In the genomic region with DNA sequence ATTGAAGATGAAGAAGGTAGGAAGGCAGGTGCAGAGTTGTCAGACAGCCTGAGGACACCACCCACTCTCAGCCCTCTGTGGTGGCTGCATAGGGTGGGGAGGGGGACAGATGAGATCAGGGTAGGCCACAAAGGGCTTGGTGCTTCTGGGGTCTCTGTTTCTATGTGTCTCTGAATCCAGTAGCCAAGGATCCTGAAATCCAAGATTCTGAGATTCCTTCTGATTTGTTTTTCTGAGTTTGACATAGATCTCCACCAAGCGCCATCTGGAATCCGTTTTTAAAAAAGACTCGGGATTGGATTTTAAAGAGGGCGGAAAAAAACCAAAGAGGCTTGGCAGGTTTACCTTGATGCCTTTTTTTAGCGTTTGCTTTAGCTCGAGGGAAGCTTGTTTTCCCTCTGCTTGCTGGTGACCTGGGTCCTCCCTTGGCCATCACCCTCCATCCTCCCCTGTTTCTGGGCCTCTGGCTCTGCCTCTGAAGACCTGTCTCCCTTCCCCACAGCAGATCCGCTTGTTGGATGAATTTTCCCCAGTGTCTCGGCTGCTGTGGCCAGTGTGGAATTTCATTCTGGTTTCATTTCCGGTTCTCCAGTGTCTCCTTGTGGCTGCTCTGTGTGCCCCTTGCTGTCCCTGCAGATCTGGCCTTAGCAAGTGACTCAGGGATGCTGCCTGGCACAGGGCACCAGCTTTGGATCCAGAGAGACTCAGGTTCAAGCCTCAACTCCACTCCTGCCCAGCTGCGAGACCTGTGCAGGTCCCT, we compare ENCODE assay signal across 13 cellular contexts. TPM values are rescaled to one million over a fixed set of nuclear protein-coding genes. Genes with fewer than 3 reads are reported as not detected.
DNase-seq lines count a peak whose midpoint lies in the region; ATAC-seq and TF ChIP-seq lines count a peak whose summit lies in the region.
"Had no signal": no experiment of that assay in that cellular context is flagged by ENCODE, and none has a peak within 500 bp of the region (broad histone marks: within the 10 kb centered on the region; RNA-seq: fewer than 3 reads in every experiment).

No MANE protein-coding gene starts in this region.

- peaks cover 0 to 9% (median 0%) of the 10 kb centered on the region in 11 experiments; a peak in 2 of 22 replicates for H3K36me3 ChIP-seq in BLaER1 treated with 17β-estradiol and CSF1 and Interleukin-3, amounts not matched to agents 10 nM and 100 nM
- H3K36me3 ChIP-seq in NT2/D1 (ENCODE audit: insufficient read depth, insufficient read length, low read length) (no peaks in the 10 kb centered on the region), esophagus (ENCODE audit: control insufficient read depth in 2 of 2, insufficient read depth in 2 of 2, low read length in 1 of 2) (no peaks in the 10 kb centered on the region), osteoblast (ENCODE audit: insufficient read depth, low read length) (no peaks in the 10 kb centered on the region)

- no peaks in the 10 kb centered on the region for H3K27me3 ChIP-seq in BLaER1 treated with 17β-estradiol and CSF1 and Interleukin-3, amounts not matched to agents 10 nM and 100 nM
- H3K27me3 ChIP-seq in NT2/D1 (ENCODE audit: insufficient read depth, insufficient read length) (no peaks in the 10 kb centered on the region), esophagus (ENCODE audit: control insufficient read depth in 1 of 2, insufficient read depth in 2 of 2, low read length in 2 of 2) (no peaks in the 10 kb centered on the region), osteoblast (ENCODE audit: insufficient read depth, low read length) (no peaks in the 10 kb centered on the region)

- H3K79me2 ChIP-seq in osteoblast (ENCODE audit: insufficient read depth, low read length) = no peaks in the 10 kb centered on the region

- DNase-seq in NT2/D1 (ENCODE audit: low read depth, low spot score) (no peak), osteoblast (ENCODE audit: insufficient read length, low spot score, missing footprints) (peak; percentile 94), DMS114 treated with DMSO at 0.1 percent for 48 hours (lab: John Stamatoyannopoulos, UW; ENCODE audit: unreplicated experiment) (no peak)
- DNase-seq: effector memory CD8-positive, alpha-beta T cell; NCI-H510A; stimulated activated naive CD4-positive, alpha-beta T cell treated with Interleukin-2 at 50 U/mL for 16 hours had no signal

- 52 to 56% methylated on average over 10 of the region's 10 CpGs for WGBS in esophagus, 2 donors

- peak overlapping the region; percentile 72 for H2AFZ ChIP-seq in osteoblast (ENCODE audit: low read length)

- H3K9me3 ChIP-seq in BLaER1 treated with 17β-estradiol and CSF1 and Interleukin-3, amounts not matched to agents 10 nM and 100 nM (replicated peaks in 1 of 11) = no peaks in the 10 kb centered on the region
- H3K9me3 ChIP-seq in NT2/D1 (ENCODE audit: insufficient read depth, low read length) (no peaks in the 10 kb centered on the region), esophagus (ENCODE audit: control insufficient read depth in 2 of 2, insufficient read depth in 1 of 2, low read depth in 1 of 2, low read length in 1 of 2) (no peaks in the 10 kb centered on the region), osteoblast (ENCODE audit: low read depth, low read length) (no peaks in the 10 kb centered on the region)

- no peak for ATAC-seq in GM19397 (IDR thresholded peaks at IDR 0.05; ENCODE audit: unreplicated experiment)
- ATAC-seq in GM21528 (IDR thresholded peaks at IDR 0.05; ENCODE audit: low FRiP score, unreplicated experiment) = no peak
- ATAC-seq in GM19351 (IDR thresholded peaks at IDR 0.05; ENCODE audit: unreplicated experiment) = no peak
- ATAC-seq: effector memory CD8-positive, alpha-beta T cell; natural killer cell treated with Interleukin-12 subunit alpha and Interleukin-12 subunit beta and Interleukin-15 and Interleukin-18, amount 100 ng/mL, for 72 hours had no signal

- peaks cover 0 to 84% (median 57%) of the 10 kb centered on the region in 11 experiments; a peak in 19 of 22 replicates for H4K20me1 ChIP-seq in BLaER1 treated with 17β-estradiol and CSF1 and Interleukin-3, amounts not matched to agents 10 nM and 100 nM
- no peaks in the 10 kb centered on the region for H4K20me1 ChIP-seq in osteoblast (ENCODE audit: insufficient read depth, low read length)

- TF ChIP-seq CTCF in osteoblast (IDR thresholded peaks at IDR 0.05; ENCODE audit: extremely low read depth, low read depth, low read length) = peak; percentile 25

- H3K27ac ChIP-seq in BLaER1 treated with 17β-estradiol and CSF1 and Interleukin-3, amounts not matched to agents 10 nM and 100 nM = peak overlapping the region in 9 of 11 experiments; percentile 13 to 83 (median 63); a peak in 14 of 22 replicates
- peak overlapping the region; percentile 17 to 71 for H3K27ac ChIP-seq in esophagus (ENCODE audit: low read depth in 2 of 2, low read length in 1 of 2)
- H3K27ac ChIP-seq in osteoblast (ENCODE audit: low read depth, low read length) = no peak overlapping the region

- peak overlapping the region in 9 of 11 experiments; percentile 16 to 71 (median 53); a peak in 11 of 22 replicates for H3K9ac ChIP-seq in BLaER1 treated with 17β-estradiol and CSF1 and Interleukin-3, amounts not matched to agents 10 nM and 100 nM
- H3K9ac ChIP-seq in NT2/D1 (ENCODE audit: insufficient read length, low read depth) = peak overlapping the region; percentile 59

- H3K4me3 ChIP-seq in BLaER1 treated with 17β-estradiol and CSF1 and Interleukin-3, amounts not matched to agents 10 nM and 100 nM = no peak overlapping the region
- no peak overlapping the region for H3K4me3 ChIP-seq in NT2/D1 (ENCODE audit: insufficient read length, low read depth)
- H3K4me3 ChIP-seq in esophagus (ENCODE audit: low read depth in 1 of 2, low read length in 2 of 2) = no peak overlapping the region
- no peak overlapping the region for H3K4me3 ChIP-seq in osteoblast (ENCODE audit: insufficient read depth, low read length)

- H3K4me1 ChIP-seq in BLaER1 treated with 17β-estradiol and CSF1 and Interleukin-3, amounts not matched to agents 10 nM and 100 nM = peaks cover 94 to 100% (median 100%) of the 10 kb centered on the region in 10 experiments
- peaks cover 30% of the 10 kb centered on the region for H3K4me1 ChIP-seq in NT2/D1 (ENCODE audit: insufficient read depth, insufficient read length)
- peaks cover 14 to 44% of the 10 kb centered on the region in 2 donors for H3K4me1 ChIP-seq in esophagus (ENCODE audit: control insufficient read depth in 2 of 2, insufficient read depth in 2 of 2, low read length in 1 of 2)
- peaks cover 4% of the 10 kb centered on the region for H3K4me1 ChIP-seq in osteoblast (ENCODE audit: insufficient read depth, low read length)

- H3K4me2 ChIP-seq in BLaER1 treated with 17β-estradiol and CSF1 and Interleukin-3, amounts not matched to agents 10 nM and 100 nM = peak overlapping the region; percentile 76 to 92 (median 81)
- H3K4me2 ChIP-seq in osteoblast (ENCODE audit: insufficient read depth, low read length) = peak overlapping the region; percentile 39

RNA-seq across cellular contexts. Expression of a gene that starts 15.0 kb away (rescaled TPM):
- 10 to 100 TPM; 32.5 to 39.8 TPM for polyA plus RNA-seq in esophagus
- 2.1 and 3.6 TPM in 2 replicates for total RNA-seq in osteoblast
- total RNA-seq: T-helper 1 cell treated with Interleukin-12 subunit alpha and Interleukin-12 subunit beta and Interleukin-4 antibody, amounts not matched to agents 30 ng/mL and 1 ng/mL, for 36 hours had no signal

RNA-seq across cellular contexts. Expression of a gene that starts 34.8 kb away (rescaled TPM):
- 10 to 100 TPM; 10.6 to 13.4 TPM for polyA plus RNA-seq in esophagus
- 12.7 TPM in 2 replicates for total RNA-seq in osteoblast

RNA-seq across cellular contexts. Expression of a gene that starts 45.4 kb away (rescaled TPM):
- 1,000 to 10,000 TPM; 1,521 to 2,885 TPM for polyA plus RNA-seq in esophagus
- total RNA-seq in osteoblast = 1,858 and 2,119 TPM in 2 replicates
